ENCODE assay signal across 8 cellular contexts in the genomic region with DNA sequence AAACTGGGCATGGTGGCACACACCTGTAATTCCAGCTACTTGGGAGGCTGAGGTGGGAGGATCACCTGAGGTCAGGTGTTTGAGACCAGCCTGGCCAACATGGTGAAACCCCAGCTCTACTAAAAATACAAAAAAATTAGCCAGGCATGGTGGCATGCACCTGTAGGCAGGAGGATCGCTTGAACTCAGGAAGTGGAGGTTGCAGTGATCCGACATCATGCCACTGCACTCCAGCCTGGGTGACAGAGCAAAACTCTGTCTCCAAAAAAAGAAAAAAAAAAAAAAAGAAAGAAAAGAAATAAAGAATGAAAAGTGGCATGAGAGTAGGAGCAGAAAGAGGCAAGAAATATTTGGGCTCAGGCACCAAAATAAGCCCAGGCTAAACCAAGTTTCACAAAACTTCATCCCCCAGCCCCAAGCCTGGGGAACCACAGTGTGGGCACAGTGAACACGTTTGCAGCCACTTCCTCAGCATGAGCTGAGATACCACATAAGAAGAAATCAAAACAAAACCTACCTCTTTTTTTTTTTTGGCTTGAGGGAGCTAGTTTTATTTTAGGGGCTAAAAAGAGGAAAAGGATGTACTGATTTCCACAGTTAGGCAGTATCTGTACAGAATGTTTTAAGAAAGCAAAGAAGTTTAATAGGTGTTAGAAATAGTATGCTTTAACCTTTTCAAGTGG. TPM values are rescaled to one million over a fixed set of nuclear protein-coding genes. Genes with fewer than 3 reads are reported as not detected.
A peak's percentile ranks its signal among the peaks of the same experiment; 100 is the strongest.
DNase-seq lines count a peak whose midpoint lies in the region; ATAC-seq and TF ChIP-seq lines count a peak whose summit lies in the region.
"Not testable (repeated sequence)": the region's sequence is repeated elsewhere in the genome, so short reads cannot be mapped to it uniquely, and the experiment has no call there.

No MANE protein-coding gene starts in this region.

- peaks cover 15% of the 10 kb centered on the region for H3K9me1 ChIP-seq in IMR-90 (ENCODE audit: insufficient read depth, low read length)

- not testable (repeated sequence) for DNase-seq in IMR-90
- peak; percentile 36 for DNase-seq in T-helper 9 cell
- DNase-seq in activated T-helper 1 cell treated with anti-CD3 and anti-CD28 coated beads, Interleukin-12 subunit alpha, Interleukin-12 subunit beta, Interleukin-2, Interleukin-4 antibody, amounts not matched to agents 30 ng/mL and 10 ng/mL and 1 ng/mL, durations not matched to agents 14 hours and 24 hours and 36 hours (ENCODE audit: low spot score), result peak; percentile 64
- DNase-seq in Right ventricle myocardium inferior (ENCODE audit: missing footprints), result peak; percentile 69
- DNase-seq in stimulated activated CD4-positive, alpha-beta T cell treated with anti-CD3 and anti-CD28 coated beads, Interleukin-4, amount 100 ng/mL, for 1 hour, result peak; percentile 42

- H3K27ac ChIP-seq in BLaER1 (peak overlapping the region; percentile 63), IMR-90 (ENCODE audit: insufficient read depth, low read length) (peak overlapping the region; percentile 43; the same call in 1 of the 2 replicates)

- H3K4me1 ChIP-seq in BLaER1 (peaks cover 65% of the 10 kb centered on the region), IMR-90 (ENCODE audit: control insufficient read depth, insufficient read depth, low read length) (peaks cover 17% of the 10 kb centered on the region)

- BruUV-seq in IMR-90 (replicated peaks; lab: Mats Ljungman, UMichigan), result not testable (repeated sequence)

- WGBS in IMR-90 (ENCODE audit: extremely low coverage in 2 of 2, insufficient read length in 1 of 2), 2 experiments, result no CpG with 5 or more reads among the region's 3 CpGs

- not testable (repeated sequence) for H3K9ac ChIP-seq in BLaER1; IMR-90 (ENCODE audit: low read depth, low read length)

- H3K36me3 Mint-ChIP-seq in activated T-helper 1 cell treated with anti-CD3 and anti-CD28 coated beads, Interleukin-12 subunit alpha, Interleukin-12 subunit beta, Interleukin-2, Interleukin-4 antibody, amounts not matched to agents 30 ng/mL and 10 ng/mL and 1 ng/mL, durations not matched to agents 14 hours and 24 hours and 36 hours (ENCODE audit: low read depth), result not testable (repeated sequence)

- H3K4me1 Mint-ChIP-seq in activated T-helper 1 cell treated with anti-CD3 and anti-CD28 coated beads, Interleukin-12 subunit alpha, Interleukin-12 subunit beta, Interleukin-2, Interleukin-4 antibody, amounts not matched to agents 30 ng/mL and 10 ng/mL and 1 ng/mL, durations not matched to agents 14 hours and 24 hours and 36 hours (ENCODE audit: low read depth), result peaks cover 55% of the 10 kb centered on the region

- peak overlapping the region; percentile 70; the same call in 1 of the 2 replicates for H3K14ac ChIP-seq in IMR-90 (replicated peaks; ENCODE audit: low read depth, low read length)

- peak overlapping the region; percentile 62 for H3K4me2 ChIP-seq in BLaER1
- not testable (repeated sequence) for H3K4me2 ChIP-seq in IMR-90 (ENCODE audit: low read depth, low read length)

- H2AFZ ChIP-seq in IMR-90 (replicated peaks; ENCODE audit: low read length, poor library complexity), result not testable (repeated sequence)

- peaks cover 4 to 13% of the 10 kb centered on the region in 2 experiments for H3K79me1 ChIP-seq in IMR-90 (ENCODE audit: low read depth in 1 of 2, low read length in 2 of 2)

- intact Hi-C loops in IMR-90 (cut with micrococcal nuclease); activated T-helper 1 cell treated with anti-CD3 and anti-CD28 coated beads, Interleukin-12 subunit alpha, Interleukin-12 subunit beta, Interleukin-2, Interleukin-4 antibody, amounts not matched to agents 30 ng/mL and 10 ng/mL and 1 ng/mL, durations not matched to agents 14 hours and 24 hours and 36 hours (cut with micrococcal nuclease); Right ventricle myocardium inferior (cut with DNase I): not testable (repeated sequence)

- dilution Hi-C loops in IMR-90 (cut with HindIII; ENCODE audit: low sequenced_read_pairs, unreplicated experiment), result not testable (repeated sequence)

- peak overlapping the region; percentile 78; the same call in 1 of the 2 replicates for H2BK120ac ChIP-seq in IMR-90 (ENCODE audit: low read depth, low read length)

- not testable (repeated sequence) for H3K9me3 Mint-ChIP-seq in activated T-helper 1 cell treated with anti-CD3 and anti-CD28 coated beads, Interleukin-12 subunit alpha, Interleukin-12 subunit beta, Interleukin-2, Interleukin-4 antibody, amounts not matched to agents 30 ng/mL and 10 ng/mL and 1 ng/mL, durations not matched to agents 14 hours and 24 hours and 36 hours

- in situ Hi-C loops in IMR-90 (cut with MboI; ENCODE audit: low sequenced_read_pairs), result not testable (repeated sequence)

- H4K8ac ChIP-seq in IMR-90 (ENCODE audit: low read depth in 2 of 2, low read length in 2 of 2), result peak overlapping the region in 1 of 2 experiments; percentile 62; a peak in 1 of 4 replicates

- TF ChIP-seq RAD21 in IMR-90 (IDR thresholded peaks at IDR 0.05; ENCODE audit: low read length), result not testable (repeated sequence)

- peak overlapping the region; percentile 85 for H2AK5ac ChIP-seq in IMR-90 (ENCODE audit: low read depth, low read length)

- H4K5ac ChIP-seq in IMR-90 (ENCODE audit: low read depth, low read length), result not testable (repeated sequence)

- H3K27me3 Mint-ChIP-seq in activated T-helper 1 cell treated with anti-CD3 and anti-CD28 coated beads, Interleukin-12 subunit alpha, Interleukin-12 subunit beta, Interleukin-2, Interleukin-4 antibody, amounts not matched to agents 30 ng/mL and 10 ng/mL and 1 ng/mL, durations not matched to agents 14 hours and 24 hours and 36 hours (ENCODE audit: insufficient read depth), result not testable (repeated sequence)

- not testable (repeated sequence) for H3K4me3 ChIP-seq in BLaER1; IMR-90 (ENCODE audit: insufficient read depth, low read depth, low read length)

- peak overlapping the region; percentile 48; the same call in 1 of the 2 replicates for H2BK20ac ChIP-seq in IMR-90 (ENCODE audit: low read depth, low read length)

- peak overlapping the region; percentile 48 for H3K4me3 Mint-ChIP-seq in activated T-helper 1 cell treated with anti-CD3 and anti-CD28 coated beads, Interleukin-12 subunit alpha, Interleukin-12 subunit beta, Interleukin-2, Interleukin-4 antibody, amounts not matched to agents 30 ng/mL and 10 ng/mL and 1 ng/mL, durations not matched to agents 14 hours and 24 hours and 36 hours

- H3K27me3 ChIP-seq in BLaER1; IMR-90 (ENCODE audit: control insufficient read depth, insufficient read depth, low read length): not testable (repeated sequence)

- peak; percentile 39 for ATAC-seq in GM19025 (IDR thresholded peaks at IDR 0.05; ENCODE audit: low read depth, unreplicated experiment)
- ATAC-seq in HG02588 (IDR thresholded peaks at IDR 0.05; ENCODE audit: unreplicated experiment), result peak; percentile 39
- ATAC-seq in IMR-90 (ENCODE audit: low read depth); Right ventricle myocardium inferior: not testable (repeated sequence)

- H3K56ac ChIP-seq in IMR-90 (ENCODE audit: extremely low read depth, insufficient read depth, low read length), result not testable (repeated sequence)

- TF ChIP-seq POLR2A in IMR-90 (IDR thresholded peaks at IDR 0.05; ENCODE audit: low read depth, low read length), result not testable (repeated sequence)

- not testable (repeated sequence) for H2BK5ac ChIP-seq in IMR-90 (ENCODE audit: low read depth, low read length, poor library complexity, severe bottlenecking)

- peak overlapping the region; percentile 86 for H3K27ac Mint-ChIP-seq in activated T-helper 1 cell treated with anti-CD3 and anti-CD28 coated beads, Interleukin-12 subunit alpha, Interleukin-12 subunit beta, Interleukin-2, Interleukin-4 antibody, amounts not matched to agents 30 ng/mL and 10 ng/mL and 1 ng/mL, durations not matched to agents 14 hours and 24 hours and 36 hours

- CTCF ChIA-PET in IMR-90 (lab: Yijun Ruan, JAX), result interaction anchor here (0.5 to 0.8 kb wide), 3 partner anchors 11 to 328 kb away, joined by 3 to 5 read pairs (median 3); no protein-coding TSS in a partner anchor

- not testable (repeated sequence) for TF ChIP-seq CTCF in IMR-90 (conservative IDR thresholded peaks at IDR 0.05; ENCODE audit: low read depth, low read length)

- H2AK9ac ChIP-seq in IMR-90 (replicated peaks; ENCODE audit: low read depth, low read length, poor library complexity), result not testable (repeated sequence)

- H3K36me3 ChIP-seq in BLaER1; IMR-90 (ENCODE audit: control insufficient read depth, insufficient read depth, low read length): not testable (repeated sequence)

- H3K4ac ChIP-seq in IMR-90 (ENCODE audit: low read depth, low read length), result peak overlapping the region; percentile 35; the same call in 1 of the 2 replicates

- peak overlapping the region; percentile 60; the same call in 1 of the 2 replicates for H3K23ac ChIP-seq in IMR-90 (ENCODE audit: low read depth, low read length)

- not testable (repeated sequence) for H3K9me3 ChIP-seq in BLaER1; IMR-90 (ENCODE audit: control insufficient read depth, insufficient read depth, low read length)

- H4K20me1 ChIP-seq in BLaER1; IMR-90 (ENCODE audit: insufficient read depth, low read length): not testable (repeated sequence)

- not testable (repeated sequence) for H2BK15ac ChIP-seq in IMR-90 (ENCODE audit: low read depth, low read length)

- H3K18ac ChIP-seq in IMR-90 (ENCODE audit: low read depth, low read length), result peak overlapping the region; percentile 18; the same call in 1 of the 2 replicates

- 0 out of 2 replicates have a peak overlapping the region, but pooled peaks have one; percentile 6 for H4K91ac ChIP-seq in IMR-90 (ENCODE audit: insufficient read depth, low read depth, low read length)

- POLR2A ChIA-PET in IMR-90 (lab: Charles Lee; ENCODE audit: unreplicated experiment), result not testable (repeated sequence)

RNA-seq across cellular contexts. Expression of gene GLRX, which starts 46.8 kb away (rescaled TPM):
- total RNA-seq in IMR-90 (2012; rRNA removed), result 142 and 145 TPM in 2 replicates
- polyA plus RNA-seq in IMR-90 (2012; rRNA removed), result 193 and 277 TPM in 2 replicates
- polyA plus RNA-seq in IMR-90 (2012; cell fraction: cytosol; rRNA removed), result 266 and 276 TPM in 2 replicates
- 92.8 and 245 TPM in 2 replicates for polyA plus RNA-seq in IMR-90 (2012; cell fraction: nucleus; rRNA removed; ENCODE audit: low replicate concordance)
- total RNA-seq in activated T-helper 1 cell treated with anti-CD3 and anti-CD28 coated beads, Interleukin-12 subunit alpha, Interleukin-12 subunit beta, Interleukin-2, Interleukin-4 antibody, amounts not matched to agents 30 ng/mL and 10 ng/mL and 1 ng/mL, durations not matched to agents 14 hours and 24 hours and 36 hours, result 17.2 and 18.3 TPM in 2 replicates
- 111 TPM for total RNA-seq in Right ventricle myocardium inferior
